Comparison of ENCODE assay signal across 8 cellular contexts in genomic region chr6:43020847-43021246, GRCh38. TPM values are rescaled to one million over a fixed set of nuclear protein-coding genes. Genes with fewer than 3 reads are reported as not detected.
A peak's percentile ranks its signal among the peaks of the same experiment; 100 is the strongest.
DNase-seq lines count a peak whose midpoint lies in the region; ATAC-seq, FAIRE-seq and TF ChIP-seq lines count a peak whose summit lies in the region.

No MANE protein-coding gene starts in this region.

- peaks cover 14 to 58% (median 36%) of the 10 kb centered on the region in 11 experiments; a peak in 17 of 22 replicates for H4K20me1 ChIP-seq in BLaER1 treated with 17β-estradiol and CSF1 and Interleukin-3, amounts not matched to agents 10 nM and 100 nM
- peaks cover 6% of the 10 kb centered on the region; the same call in 1 of the 2 replicates for H4K20me1 ChIP-seq in Karpas-422 (ENCODE audit: insufficient read depth, low read depth, low read length)

- H3K4me3 ChIP-seq in BLaER1 treated with 17β-estradiol and CSF1 and Interleukin-3, amounts not matched to agents 10 nM and 100 nM = peak overlapping the region; percentile 78 to 98 (median 88); a peak in 19 of 20 replicates
- H3K4me3 ChIP-seq in Karpas-422 (ENCODE audit: low read length) (peak overlapping the region; percentile 99), bronchial epithelial cell (ENCODE audit: low read depth, low read length) (peak overlapping the region; percentile 99), mononuclear cell (ENCODE audit: low read length) (peak overlapping the region; percentile 90)

- H3K27ac ChIP-seq in BLaER1 treated with 17β-estradiol and CSF1 and Interleukin-3, amounts not matched to agents 10 nM and 100 nM = peak overlapping the region in 10 of 11 experiments; percentile 50 to 89 (median 78); a peak in 20 of 22 replicates
- no peak overlapping the region; the same call in 1 of the 2 replicates for H3K27ac ChIP-seq in Karpas-422 (ENCODE audit: low read length)

- H3K9me2 ChIP-seq in Karpas-422 (replicated peaks; ENCODE audit: insufficient read depth, low read length) = no peaks in the 10 kb centered on the region

- peak overlapping the region in 10 of 11 experiments; percentile 79 to 89 (median 84); a peak in 17 of 22 replicates for H3K9ac ChIP-seq in BLaER1 treated with 17β-estradiol and CSF1 and Interleukin-3, amounts not matched to agents 10 nM and 100 nM
- peak overlapping the region; percentile 99 for H3K9ac ChIP-seq in Karpas-422 (ENCODE audit: low read length)

- no peak for ATAC-seq in HG03342 (IDR thresholded peaks at IDR 0.05; ENCODE audit: unreplicated experiment)
- ATAC-seq in GM21526 (IDR thresholded peaks at IDR 0.05; ENCODE audit: low FRiP score, unreplicated experiment) = no peak

- H3K79me2 ChIP-seq in Karpas-422 (ENCODE audit: low read length) = peaks cover 46% of the 10 kb centered on the region

- H3K4me1 ChIP-seq in BLaER1 treated with 17β-estradiol and CSF1 and Interleukin-3, amounts not matched to agents 10 nM and 100 nM = peaks cover 35 to 69% (median 50%) of the 10 kb centered on the region in 10 experiments
- H3K4me1 ChIP-seq in Karpas-422 (ENCODE audit: low read length) (peaks cover 20% of the 10 kb centered on the region), mononuclear cell (ENCODE audit: insufficient read depth, low read length) (peaks cover 35% of the 10 kb centered on the region)

- H3K36me3 ChIP-seq in BLaER1 treated with 17β-estradiol and CSF1 and Interleukin-3, amounts not matched to agents 10 nM and 100 nM = peaks cover 63 to 78% (median 70%) of the 10 kb centered on the region in 11 experiments
- H3K36me3 ChIP-seq in Karpas-422 (ENCODE audit: insufficient read depth, low read length) = peaks cover 16% of the 10 kb centered on the region
- peaks cover 24% of the 10 kb centered on the region for H3K36me3 ChIP-seq in bronchial epithelial cell (ENCODE audit: control insufficient read depth, insufficient read depth, low read length)

- TF ChIP-seq CTCF in bronchial epithelial cell (IDR thresholded peaks at IDR 0.05; ENCODE audit: insufficient read depth, low read length, severe bottlenecking) = no peak

- FAIRE-seq in bronchial epithelial cell (lab: Jason Lieb, UNC) = no peak

- H3K27me3 ChIP-seq in BLaER1 treated with 17β-estradiol and CSF1 and Interleukin-3, amounts not matched to agents 10 nM and 100 nM = no peaks in the 10 kb centered on the region
- H3K27me3 ChIP-seq in Karpas-422 (ENCODE audit: low read length) = no peaks in the 10 kb centered on the region
- H3K27me3 ChIP-seq in bronchial epithelial cell (ENCODE audit: control insufficient read depth, insufficient read depth, low read length) = no peaks in the 10 kb centered on the region
- H3K27me3 ChIP-seq in mononuclear cell (ENCODE audit: insufficient read depth, low read length) = no peaks in the 10 kb centered on the region

- no peak for DNase-seq in Karpas-422
- DNase-seq in bronchial epithelial cell (ENCODE audit: low read depth) = no peak
- no peak for DNase-seq in activated gamma-delta T cell treated with Interleukin-2 at 50 U/mL for 16 hours
- no peak for DNase-seq in GDM1 (lab: John Stamatoyannopoulos, UW)

- H3K4me2 ChIP-seq in BLaER1 treated with 17β-estradiol and CSF1 and Interleukin-3, amounts not matched to agents 10 nM and 100 nM = peak overlapping the region; percentile 60 to 96 (median 85)
- H3K4me2 ChIP-seq in Karpas-422 (ENCODE audit: low read depth, low read length, poor library complexity, severe bottlenecking) = peak overlapping the region; percentile 93

- H2AFZ ChIP-seq in Karpas-422 (ENCODE audit: low read length) = no peak overlapping the region

- no peaks in the 10 kb centered on the region for H3K9me3 ChIP-seq in BLaER1 treated with 17β-estradiol and CSF1 and Interleukin-3, amounts not matched to agents 10 nM and 100 nM (replicated peaks in 1 of 11)
- H3K9me3 ChIP-seq in Karpas-422 (ENCODE audit: low read length) = no peaks in the 10 kb centered on the region
- H3K9me3 ChIP-seq in mononuclear cell (ENCODE audit: low read depth, low read length) = no peaks in the 10 kb centered on the region

RNA-seq across cellular contexts. Expression of gene RRP36, which starts 0.6 kb away (rescaled TPM):
- 31.5 and 46.2 TPM in 2 replicates for total RNA-seq in Karpas-422 (2014; rRNA removed; shearing (Covaris generic); ENCODE audit: low replicate concordance)
- total RNA-seq in bronchial epithelial cell (84.7 and 97.1 TPM in 2 replicates), mononuclear cell (31.1 TPM)

RNA-seq across cellular contexts. Expression of gene KLHDC3, which starts 6.8 kb away (rescaled TPM):
- 53.7 and 81.1 TPM in 2 replicates for total RNA-seq in Karpas-422 (2014; rRNA removed; shearing (Covaris generic); ENCODE audit: low replicate concordance)
- total RNA-seq in bronchial epithelial cell (60.4 and 70.6 TPM in 2 replicates), mononuclear cell (30.2 TPM)

RNA-seq across cellular contexts. Expression of gene MEA1, which starts 7.1 kb away (rescaled TPM):
- 51.7 and 113 TPM in 2 replicates for total RNA-seq in Karpas-422 (2014; rRNA removed; shearing (Covaris generic); ENCODE audit: low replicate concordance)
- total RNA-seq in bronchial epithelial cell (55.2 and 62.4 TPM in 2 replicates), mononuclear cell (17.7 TPM)

RNA-seq across cellular contexts. Expression of gene CUL7, which starts 32.8 kb away (rescaled TPM):
- total RNA-seq in Karpas-422 (2014; rRNA removed; shearing (Covaris generic); ENCODE audit: low replicate concordance) = 20.2 and 22.2 TPM in 2 replicates
- 16.9 and 20.5 TPM in 2 replicates for total RNA-seq in bronchial epithelial cell
- 2.7 TPM for total RNA-seq in mononuclear cell

RNA-seq across cellular contexts. Expression of gene PPP2R5D, which starts 36.5 kb away (rescaled TPM):
- 34.8 and 39.8 TPM in 2 replicates for total RNA-seq in Karpas-422 (2014; rRNA removed; shearing (Covaris generic); ENCODE audit: low replicate concordance)
- 20.2 and 27.6 TPM in 2 replicates for total RNA-seq in bronchial epithelial cell
- total RNA-seq in mononuclear cell = 15.2 TPM
